In genomic region chr12:65490193-65490592, GRCh38 we compare ENCODE assay signal across 1 cellular context.
TF ChIP-seq lines count a peak whose summit lies in the region.

No MANE protein-coding gene starts in this region.

TF ChIP-seq in SK-N-SH treated with all-trans-retinoic acid at 6 μM for 48 hours, 23 proteins besides CTCF, POLR2A, EP300 and RAD21 (continued from another document):
- TF ChIP-seq POU6F1 (CRISPR knock-in tag; IDR thresholded peaks at IDR 0.05; ENCODE audit: borderline replicate concordance, low read depth) (no peak), PATZ1 (CRISPR knock-in tag; IDR thresholded peaks at IDR 0.05; ENCODE audit: borderline replicate concordance) (no peak), ISL1 (CRISPR knock-in tag; IDR thresholded peaks at IDR 0.05) (no peak), ZFP3 (CRISPR knock-in tag; IDR thresholded peaks at IDR 0.05) (no peak)
